In the genomic region with DNA sequence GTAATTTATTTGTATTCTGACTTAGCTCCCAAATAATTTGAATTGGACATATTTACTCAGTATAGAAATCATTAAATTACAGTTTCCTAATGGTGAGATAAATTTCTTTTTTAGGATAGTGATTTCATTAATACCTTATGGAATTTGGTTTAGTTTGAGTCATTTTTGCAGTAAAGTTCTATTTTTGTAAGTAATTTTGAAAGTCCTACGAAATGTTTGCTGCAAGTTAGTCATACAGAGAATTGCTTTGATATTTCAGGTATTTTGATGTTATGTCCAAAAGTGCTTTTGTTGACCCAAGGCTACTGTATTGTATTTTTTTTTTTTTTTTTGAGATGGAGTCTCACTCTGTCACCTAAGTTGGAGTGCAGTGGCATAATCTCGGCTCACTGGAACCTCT, we compare ENCODE assay signal across 21 cellular contexts. TPM values are rescaled to one million over a fixed set of nuclear protein-coding genes. Genes with fewer than 3 reads are reported as not detected.
DNase-seq lines count a peak whose midpoint lies in the region; ATAC-seq, FAIRE-seq and TF ChIP-seq lines count a peak whose summit lies in the region.
"Had no signal": no experiment of that assay in that cellular context is flagged by ENCODE, and none has a peak within 500 bp of the region (broad histone marks: within the 10 kb centered on the region; RNA-seq: fewer than 3 reads in every experiment).

No MANE protein-coding gene starts in this region.

- H3K36me3 ChIP-seq in GM23248 (ENCODE audit: low read depth): no peaks in the 10 kb centered on the region
- no peaks in the 10 kb centered on the region for H3K36me3 ChIP-seq in GM12878 (ENCODE audit: control insufficient read depth in 2 of 2, insufficient read depth in 2 of 2, low read length in 1 of 2)

- H3K9ac ChIP-seq in GM23248: no peak overlapping the region
- H3K9ac ChIP-seq in GM12878 (ENCODE audit: control insufficient read depth, insufficient read depth, low read length): no peak overlapping the region
- H3K9ac ChIP-seq: BLaER1 had no signal

- no peaks in the 10 kb centered on the region for H3K9me3 ChIP-seq in GM23248 (ENCODE audit: low read depth)
- H3K9me3 ChIP-seq in GM12878 (replicated peaks; ENCODE audit: control insufficient read depth, insufficient read depth, low read length): peaks cover 5% of the 10 kb centered on the region; the same call in 2 of the 3 replicates
- H3K9me3 ChIP-seq: Caco-2 had no signal

- SMC1A ChIA-PET in GM12878 (lab: Charles Lee; ENCODE audit: uncharacterized antibody, unreplicated experiment): interaction anchor here (0.6 to 1.1 kb wide), 2 partner anchors 8 to 567 kb away, joined by 4 to 5 read pairs; no protein-coding TSS in a partner anchor

- POLR2A ChIA-PET in GM12878 (lab: Charles Lee): interaction anchor here (0.6 to 0.7 kb wide), 2 partner anchors 31 to 32 kb away, joined by 3 to 5 read pairs; no protein-coding TSS in a partner anchor

- DNase-seq in GM12865 (ENCODE audit: low read depth) (peak; percentile 29), GM23248 (peak; percentile 26), GM12878 (ENCODE audit: low read depth, low spot score) (no peak), HCEC 1CT (no peak), NCI-H146 (lab: John Stamatoyannopoulos, UW) (no peak)
- DNase-seq in stimulated activated CD4-positive, alpha-beta T cell treated with anti-CD3 and anti-CD28 coated beads, Interleukin-4, amount 100 ng/mL, for 24 hours: no peak
- DNase-seq: Caco-2; CD4-positive, CD25-positive, alpha-beta regulatory T cell; CD8-positive, alpha-beta T cell; DMS 273 treated with DMSO at 0.1 percent for 48 hours; DMS79; EL; GDM1; H9; HFFc6 had no signal

- in situ Hi-C loops in GM23248 (cut with MboI) (no loop called here), GM12878 (cut with MboI) (no loop called here)

- H3K27me3 ChIP-seq in GM23248 (replicated peaks; ENCODE audit: insufficient read depth) (no peaks in the 10 kb centered on the region), GM12878 (replicated peaks in 1 of 2; ENCODE audit: control insufficient read depth in 2 of 2, insufficient read depth in 2 of 2, low read length in 1 of 2) (no peaks in the 10 kb centered on the region)
- H3K27me3 ChIP-seq: BLaER1 had no signal

- no peak for FAIRE-seq in GM12878 (lab: Jason Lieb, UNC)
- FAIRE-seq: D721Med, GM12891 had no signal

- peaks cover 20% of the 10 kb centered on the region; the same call in 1 of the 2 replicates for H3F3A ChIP-seq in GM23248 (ENCODE audit: insufficient read depth)

- TF ChIP-seq CTCF in GM12865 (IDR thresholded peaks at IDR 0.05; ENCODE audit: insufficient read depth, low read depth, low read length, missing control alignments): no peak
- no peak for TF ChIP-seq CTCF in GM12878 (IDR thresholded peaks at IDR 0.05 in 2 of 3, conservative IDR thresholded peaks at IDR 0.05 in 1 of 3; ENCODE audit: control insufficient read depth in 2 of 3, extremely low read depth in 1 of 3, insufficient read depth in 1 of 3, low read depth in 3 of 3, low read length in 3 of 3)

- WGBS in GM23248 (ENCODE audit: low coverage in 1 of 2, low lambda C conversion rate in 2 of 2, missing lambda C conversion rate in 2 of 2), 2 experiments: 60 to 63% methylated on average over 2 of the region's 2 CpGs
- 50% methylated on average over 2 of the region's 2 CpGs for WGBS in GM12878 (ENCODE audit: insufficient coverage, insufficient replicate concordance, low lambda C conversion rate, missing lambda C conversion rate)

- TF ChIP-seq EP300 in GM12878 (IDR thresholded peaks at IDR 0.05; ENCODE audit: borderline replicate concordance in 1 of 2, control insufficient read depth in 1 of 2, low read depth in 2 of 2, low read length in 2 of 2): peak; percentile 14 to 82; a peak in 1 of 4 replicates

- CTCF ChIA-PET in GM12878 (lab: Yijun Ruan, JAX): no interaction called here

- TF ChIP-seq POLR2A in GM12878 (IDR thresholded peaks at IDR 0.05; ENCODE audit: low read depth, low read length): no peak

- H3K27ac ChIP-seq in GM23248: no peak overlapping the region
- no peak overlapping the region for H3K27ac ChIP-seq in GM12878 (ENCODE audit: control insufficient read depth, insufficient read depth)
- H3K27ac ChIP-seq: BLaER1, C4-2B had no signal

- RAD21 ChIA-PET in GM12878 (lab: Charles Lee; ENCODE audit: unreplicated experiment): no interaction called here

- H3K4me2 ChIP-seq in GM23248 (ENCODE audit: unreplicated experiment) (peak overlapping the region; percentile 2), GM12878 (ENCODE audit: control insufficient read depth, insufficient read depth) (no peak overlapping the region)
- H3K4me2 ChIP-seq: BLaER1, GM23338 had no signal

- ATAC-seq in GM12878: peak; percentile 53
- no peak for ATAC-seq in HG03571 (IDR thresholded peaks at IDR 0.05; ENCODE audit: unreplicated experiment)
- ATAC-seq: CD8-positive, alpha-beta T cell; GM23338 had no signal

- H3K79me2 ChIP-seq in GM23248 (ENCODE audit: insufficient read depth) (peaks cover 99% of the 10 kb centered on the region), GM12878 (ENCODE audit: control insufficient read depth, insufficient read depth, low read length) (peaks cover 42% of the 10 kb centered on the region)

- H2AFZ ChIP-seq in GM23248: no peak overlapping the region
- no peak overlapping the region for H2AFZ ChIP-seq in GM12878 (ENCODE audit: control insufficient read depth, low read depth, low read length)
- H2AFZ ChIP-seq: GM23338 had no signal

- H3K9me2 ChIP-seq in GM23248 (ENCODE audit: insufficient read depth): no peaks in the 10 kb centered on the region

- no peak overlapping the region for H3K4me3 ChIP-seq in GM12865 (ENCODE audit: low read depth, low read length)
- H3K4me3 ChIP-seq in GM23248: no peak overlapping the region
- no peak overlapping the region for H3K4me3 ChIP-seq in GM12878
- H3K4me3 ChIP-seq: BLaER1, GM23338 had no signal

- TF ChIP-seq RAD21 in GM12878 (IDR thresholded peaks at IDR 0.05; ENCODE audit: insufficient read depth, low read depth, low read length): 0 out of 2 replicates have a peak, but pooled peaks have one; percentile 2

- intact Hi-C loops in GM12878 (cut with micrococcal nuclease; ENCODE audit: unreplicated experiment): no loop called here

- H3K4me1 ChIP-seq in GM23248 (ENCODE audit: insufficient read depth) (peaks cover 44% of the 10 kb centered on the region), GM12878 (ENCODE audit: control insufficient read depth, insufficient read depth, low read length) (peaks cover 33% of the 10 kb centered on the region)

- BruUV-seq in GM12878 (replicated peaks; lab: Mats Ljungman, UMichigan): no TSS peak

- H4K20me1 ChIP-seq in GM23248 (ENCODE audit: insufficient read depth): peaks cover 14% of the 10 kb centered on the region; the same call in 1 of the 2 replicates
- H4K20me1 ChIP-seq in GM12878 (ENCODE audit: control insufficient read depth, insufficient read depth): no peaks in the 10 kb centered on the region

TF ChIP-seq in GM12878, 131 proteins besides CTCF, POLR2A, EP300 and RAD21 (continues in another document):
- TF ChIP-seq PML (IDR thresholded peaks at IDR 0.05; ENCODE audit: low read length): peak; percentile 89; the same call in 1 of the 2 replicates
- no peak for TF ChIP-seq RELA (IDR thresholded peaks at IDR 0.05; ENCODE audit: borderline replicate concordance, partially characterized antibody)
- peak; percentile 100 for TF ChIP-seq NFIC (IDR thresholded peaks at IDR 0.05; ENCODE audit: low read depth, low read length)
- peak; percentile 100 for TF ChIP-seq JUNB (IDR thresholded peaks at IDR 0.05)
- no peak for TF ChIP-seq JUND (IDR thresholded peaks at IDR 0.05; ENCODE audit: low read depth, low read length)
- TF ChIP-seq REST (IDR thresholded peaks at IDR 0.05; ENCODE audit: low read depth, low read length): no peak

RNA-seq across cellular contexts. Expression of gene TCF12, which starts 41.7 kb away (rescaled TPM):
- total RNA-seq in GM23248 (2014; rRNA removed; shearing (Covaris generic)): 58.6 and 63.5 TPM in 2 replicates
- polyA plus RNA-seq in GM23248 (2016; fragmentation: Nextera tagmentation; extraction: Ambion mirVana) (46.3 and 53.6 TPM in 2 replicates), GM12878 (2011; rRNA removed) (43.4 and 69.3 TPM in 2 replicates), GM12878 (2014; fragmentation: Illumina TruSeq; extraction: Trizol) (55.7 and 72.5 TPM in 2 replicates), GM12878 (2014; fragmentation: Nextera tagmentation; extraction: Ambion mirVana) (1 to 10 TPM; 8.2 to 9.0 TPM), GM12878 (2014; rRNA removed) (36.4 and 43.1 TPM in 2 replicates), GM12878 (2016; fragmentation: Nextera tagmentation; extraction: Ambion mirVana) (10 to 100 TPM; 48.9 to 50.1 TPM)
- 192 and 220 TPM in 2 replicates for total RNA-seq in GM12878 (2013; cell fraction: nucleolus; rRNA removed)
- total RNA-seq in GM12878 (2014; rRNA removed) (70.9 and 72.5 TPM in 2 replicates), GM12878 (2014; rRNA removed; fragmentation: Illumina TruSeq; extraction: Trizol) (47.1 and 51.2 TPM in 2 replicates), GM12878 (2021) (66.5 and 68.1 TPM in 2 replicates)
- 8.0 TPM for polyA plus RNA-seq in GM12878 (2011; ENCODE audit: low read depth)
- polyA plus RNA-seq in GM12878 (2011; cell fraction: cytosol; rRNA removed): 52.1 and 60.9 TPM in 2 replicates
- polyA plus RNA-seq in GM12878 (2011; cell fraction: nucleus; rRNA removed): 62.3 and 64.0 TPM in 2 replicates
- 13.1 and 20.3 TPM in 2 replicates for polyA plus RNA-seq in GM12878 (2012)
- 75.6 and 114 TPM in 2 replicates for polyA minus RNA-seq in GM12878 (2011; rRNA and poly(A)+ RNA removed)
- polyA minus RNA-seq in GM12878 (2011; cell fraction: cytosol; rRNA and poly(A)+ RNA removed): 19.0 and 31.8 TPM in 2 replicates
- 55.2 and 99.8 TPM in 2 replicates for polyA minus RNA-seq in GM12878 (2011; cell fraction: nucleus; rRNA and poly(A)+ RNA removed)

Comparison
In these comparisons a context has a peak if more than half of its experiments do, and no peak if none do; other contexts are left out.
1. DNase-seq: peak in GM12865 (single experiment) and GM23248 (single experiment); none in GM12878 (single experiment), stimulated activated CD4-positive, alpha-beta T cell treated with anti-CD3 and anti-CD28 coated beads, Interleukin-4, amount 100 ng/mL, for 24 hours (single experiment), HCEC 1CT (single experiment) and NCI-H146 (single experiment).